8 cellular contexts compared by ENCODE assay signal in genomic region chr13:31209172-31209818, GRCh38. TPM values are rescaled to one million over a fixed set of nuclear protein-coding genes. Genes with fewer than 3 reads are reported as not detected.
DNase-seq lines count a peak whose midpoint lies in the region; ATAC-seq and TF ChIP-seq lines count a peak whose summit lies in the region.
"Had no signal": no experiment of that assay in that cellular context is flagged by ENCODE, and none has a peak within 500 bp of the region (broad histone marks: within the 10 kb centered on the region; RNA-seq: fewer than 3 reads in every experiment).

No MANE protein-coding gene starts in this region.

- no peak for TF ChIP-seq CTCF in PC-3 (conservative IDR thresholded peaks at IDR 0.05; ENCODE audit: low read depth, low read length)

- no peaks in the 10 kb centered on the region for H3K9me2 ChIP-seq in PC-3 (replicated peaks; ENCODE audit: low read length)

- H3K27ac ChIP-seq in PC-3 (ENCODE audit: low read length) = no peak overlapping the region
- H3K27ac ChIP-seq: upper lobe of left lung had no signal

- no peaks in the 10 kb centered on the region for H3F3A ChIP-seq in PC-3 (ENCODE audit: low read length, unreplicated experiment)

- H3K4me3 ChIP-seq in skeletal muscle cell (ENCODE audit: low read depth, low read length) (no peak overlapping the region), PC-3 (ENCODE audit: low read length) (no peak overlapping the region)
- H3K4me3 ChIP-seq: upper lobe of left lung had no signal

- TF ChIP-seq EP300 in Ishikawa (IDR thresholded peaks at IDR 0.05; ENCODE audit: borderline replicate concordance) = no peak

- H3K9ac ChIP-seq in PC-3 (ENCODE audit: low read length) = no peak overlapping the region

- no peaks in the 10 kb centered on the region for H3K27me3 ChIP-seq in PC-3 (ENCODE audit: low read length)
- H3K27me3 ChIP-seq: upper lobe of left lung had no signal

- no peaks in the 10 kb centered on the region for H3K79me2 ChIP-seq in PC-3 (ENCODE audit: low read length)

- BruUV-seq in PC-3 (replicated peaks; lab: Mats Ljungman, UMichigan) = no TSS peak

- H4K20me1 ChIP-seq in PC-3 (ENCODE audit: low read length) = no peaks in the 10 kb centered on the region

- H2AFZ ChIP-seq in PC-3 (ENCODE audit: low read length) = no peak overlapping the region

- ATAC-seq in SK-N-SH treated with all-trans-retinoic acid at 6 μM for 48 hours = peak; percentile 64
- peak; percentile 86 for ATAC-seq in Right ventricle myocardium superior (ENCODE audit: poor library complexity)
- ATAC-seq in PC-3 = no peak

- no peaks in the 10 kb centered on the region for H3K9me3 ChIP-seq in PC-3 (ENCODE audit: low read length)
- H3K9me3 ChIP-seq: upper lobe of left lung had no signal

- no peaks in the 10 kb centered on the region for H3K36me3 ChIP-seq in PC-3 (ENCODE audit: low read depth, low read length)
- H3K36me3 ChIP-seq: upper lobe of left lung had no signal

- POLR2A ChIA-PET in PC-3 (lab: Charles Lee; ENCODE audit: unreplicated experiment) = no interaction called here

- CTCF ChIA-PET in PC-3 (lab: Charles Lee) = no interaction called here

- no peak overlapping the region for H3K4me2 ChIP-seq in PC-3 (ENCODE audit: low read length)

- DNase-seq in Right ventricle myocardium superior (peak; percentile 73), skeletal muscle cell (ENCODE audit: low read depth) (peak; percentile 50), NCI-H1436 (lab: John Stamatoyannopoulos, UW) (no peak), PC-3 (no peak)
- no peak for DNase-seq in activated T-cell treated with anti-CD3 and anti-CD28 coated beads, Interleukin-2, amount 50 U/mL, for 1 hour

- H3K4me1 ChIP-seq in PC-3 (ENCODE audit: insufficient read depth, low read length) = peaks cover 8% of the 10 kb centered on the region

- intact Hi-C loops in Right ventricle myocardium superior (cut with DNase I) (no loop called here), PC-3 (cut with micrococcal nuclease) (no loop called here)

- TF ChIP-seq RAD21 in Ishikawa (IDR thresholded peaks at IDR 0.05; ENCODE audit: low read depth) = no peak

TF ChIP-seq in Ishikawa, 13 proteins besides CTCF, POLR2A, EP300 and RAD21:
- TF ChIP-seq EGR1 (IDR thresholded peaks at IDR 0.05) (no peak), NFIC (IDR thresholded peaks at IDR 0.05) (0 out of 2 replicates have a peak, but pooled peaks have one; percentile 14)
TF ChIP-seq in Ishikawa: peak in this region for 1.

TF ChIP-seq in SK-N-SH treated with all-trans-retinoic acid at 6 μM for 48 hours, 23 proteins besides CTCF, POLR2A, EP300 and RAD21:
- TF ChIP-seq ZC3H10 (CRISPR knock-in tag; IDR thresholded peaks at IDR 0.05) (no peak), ZNF70 (CRISPR knock-in tag; IDR thresholded peaks at IDR 0.05) (no peak), PPARA (CRISPR knock-in tag; IDR thresholded peaks at IDR 0.05; ENCODE audit: borderline replicate concordance) (no peak), RARB (CRISPR knock-in tag; IDR thresholded peaks at IDR 0.05) (no peak), ZFP30 (CRISPR knock-in tag; IDR thresholded peaks at IDR 0.05) (no peak), CSDC2 (CRISPR knock-in tag; IDR thresholded peaks at IDR 0.05) (no peak), ISL1 (CRISPR knock-in tag; IDR thresholded peaks at IDR 0.05) (no peak), ZFP3 (CRISPR knock-in tag; IDR thresholded peaks at IDR 0.05) (no peak), BACH2 (CRISPR knock-in tag; IDR thresholded peaks at IDR 0.05; ENCODE audit: borderline replicate concordance) (no peak), CSRNP3 (CRISPR knock-in tag; IDR thresholded peaks at IDR 0.05) (no peak), ZNF565 (CRISPR knock-in tag; conservative IDR thresholded peaks at IDR 0.05; ENCODE audit: low read depth) (no peak), SNAI2 (CRISPR knock-in tag; IDR thresholded peaks at IDR 0.05) (no peak), TOX (CRISPR knock-in tag; IDR thresholded peaks at IDR 0.05; ENCODE audit: borderline replicate concordance) (no peak), PATZ1 (CRISPR knock-in tag; IDR thresholded peaks at IDR 0.05; ENCODE audit: borderline replicate concordance) (no peak), CREB5 (CRISPR knock-in tag; IDR thresholded peaks at IDR 0.05; ENCODE audit: low read depth) (no peak)

RNA-seq across cellular contexts. Expression of gene B3GLCT, which starts 9.5 kb away (rescaled TPM):
- total RNA-seq in Right ventricle myocardium superior (14.6 TPM), PC-3 (2014; rRNA removed) (3.2 TPM in 2 replicates)

RNA-seq across cellular contexts. Expression of gene HSPH1, which starts 47.6 kb away (rescaled TPM):
- 76.1 TPM for total RNA-seq in Right ventricle myocardium superior
- total RNA-seq in PC-3 (2014; rRNA removed) = 83.7 and 102 TPM in 2 replicates

Comparison
In these comparisons a context has a peak if more than half of its experiments do, and no peak if none do; other contexts are left out.
1. DNase-seq: peak in Right ventricle myocardium superior (single experiment) and skeletal muscle cell (single experiment); none in NCI-H1436 (single experiment), activated T-cell treated with anti-CD3 and anti-CD28 coated beads, Interleukin-2, amount 50 U/mL, for 1 hour (single experiment) and PC-3 (single experiment).